Comparison of ENCODE assay signal across 1 cellular context in the genomic region with DNA sequence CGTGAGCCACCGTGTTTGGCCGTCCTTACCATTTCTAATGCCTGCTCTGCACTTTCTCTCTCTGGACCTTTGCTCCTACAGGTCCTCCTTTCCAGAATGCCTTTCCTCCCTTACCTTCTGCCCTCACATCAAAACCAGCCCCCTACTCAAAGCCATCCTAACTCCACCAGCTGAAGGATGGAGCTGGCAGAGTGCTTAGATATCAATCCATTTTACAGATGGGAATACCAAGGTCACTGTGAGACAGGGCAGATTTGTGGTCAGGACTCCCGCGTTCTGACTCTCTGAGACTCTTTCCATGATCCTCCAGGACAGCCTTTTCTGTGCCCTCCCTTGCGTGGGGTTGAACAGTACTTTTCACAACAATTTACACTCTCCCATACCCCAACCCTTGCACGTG.
TF ChIP-seq lines count a peak whose summit lies in the region.

No MANE protein-coding gene starts in this region.

TF ChIP-seq in K562, 482 proteins besides CTCF, POLR2A, EP300 and RAD21:
- TF ChIP-seq RBM25 (IDR thresholded peaks at IDR 0.05; ENCODE audit: low read depth, low read length, severe bottlenecking) = peak; percentile 79
- TF ChIP-seq BCOR (IDR thresholded peaks at IDR 0.05) = 0 out of 2 replicates have a peak, but pooled peaks have one; percentile 37
- no peak for TF ChIP-seq SRF (CRISPR knock-in tag; IDR thresholded peaks at IDR 0.05)
- TF ChIP-seq KDM1A (IDR thresholded peaks at IDR 0.05) = peak in 1 of 2 experiments; percentile 42; a peak in 1 of 4 replicates
